1 cellular context compared by ENCODE assay signal in genomic region chr3:104635872-104636580, GRCh38.
TF ChIP-seq lines count a peak whose summit lies in the region.

No MANE protein-coding gene starts in this region.

TF ChIP-seq in IMR-90, 13 proteins besides CTCF, POLR2A, EP300 and RAD21 (continued from another document):
- TF ChIP-seq ELK1 (IDR thresholded peaks at IDR 0.05; ENCODE audit: borderline replicate concordance, low read depth, low read length): no peak
- TF ChIP-seq MAFK (IDR thresholded peaks at IDR 0.05; ENCODE audit: low read depth, low read length): no peak
- TF ChIP-seq MAZ (IDR thresholded peaks at IDR 0.05; ENCODE audit: borderline replicate concordance, low read depth, low read length): no peak
- no peak for TF ChIP-seq FOS (IDR thresholded peaks at IDR 0.05; ENCODE audit: low read depth, low read length)
